In the genomic region with DNA sequence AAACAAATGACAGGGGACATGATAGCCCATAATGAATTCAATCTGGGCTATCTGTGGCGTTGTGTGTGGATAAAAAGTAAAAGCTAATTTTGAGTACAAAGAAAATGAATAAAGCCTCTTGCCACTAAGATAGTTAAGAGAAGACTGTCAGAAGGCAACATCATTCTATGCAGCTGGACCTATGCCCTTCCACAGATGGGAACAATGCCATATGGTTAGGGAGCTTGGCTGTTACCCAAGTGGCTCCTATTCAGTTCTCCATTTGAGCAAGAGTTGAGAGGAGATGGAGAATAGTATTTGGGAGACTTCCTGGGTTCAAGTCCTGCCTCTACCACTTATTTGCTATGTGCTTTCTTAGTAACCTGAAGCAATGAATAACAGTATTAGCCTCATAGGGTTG, we compare ENCODE assay signal across 12 cellular contexts.
DNase-seq lines count a peak whose midpoint lies in the region; ATAC-seq and TF ChIP-seq lines count a peak whose summit lies in the region.
"Had no signal": no experiment of that assay in that cellular context is flagged by ENCODE, and none has a peak within 500 bp of the region (broad histone marks: within the 10 kb centered on the region; RNA-seq: fewer than 3 reads in every experiment).

No MANE protein-coding gene starts in this region.

- H3K4me1 Mint-ChIP-seq in MCF 10A (ENCODE audit: insufficient read depth, unreplicated experiment) (peaks cover 35% of the 10 kb centered on the region), mesothelial cell of epicardium (peaks cover 5% of the 10 kb centered on the region)
- peaks cover 59% of the 10 kb centered on the region for H3K4me1 Mint-ChIP-seq in activated naive CD8-positive, alpha-beta T cell treated with anti-CD3 and anti-CD28 coated beads, Interleukin-2, amount 50 U/mL, for 24 hours

- no peak overlapping the region for H3K27ac ChIP-seq in mammary epithelial cell (ENCODE audit: insufficient read depth, low read depth, low read length)
- H3K27ac ChIP-seq: ovary had no signal

- no peaks in the 10 kb centered on the region for H3K79me2 ChIP-seq in mammary epithelial cell (ENCODE audit: insufficient read depth, low read length)

- no peak overlapping the region for H3K4me2 ChIP-seq in mammary epithelial cell (ENCODE audit: insufficient read depth, low read depth, low read length)

- H3K27ac Mint-ChIP-seq in MCF 10A (ENCODE audit: low read depth, unreplicated experiment) (no peak overlapping the region), mesothelial cell of epicardium (no peak overlapping the region)
- H3K27ac Mint-ChIP-seq in activated naive CD8-positive, alpha-beta T cell treated with anti-CD3 and anti-CD28 coated beads, Interleukin-2, amount 50 U/mL, for 24 hours = peak overlapping the region; percentile 87

- BruUV-seq in MCF 10A (replicated peaks; lab: Mats Ljungman, UMichigan) = no TSS peak
- no TSS peak for BruUV-seq in mammary epithelial cell (replicated peaks; lab: Mats Ljungman, UMichigan)

- intact Hi-C loops in MCF 10A (cut with micrococcal nuclease) = no loop called here
- intact Hi-C loops in mammary epithelial cell (cut with micrococcal nuclease) = no loop called here

- H3K9ac ChIP-seq in mammary epithelial cell (ENCODE audit: insufficient read depth, low read length) = no peak overlapping the region

- no peaks in the 10 kb centered on the region for H3K36me3 ChIP-seq in mammary epithelial cell (ENCODE audit: insufficient read depth, low read length)
- H3K36me3 ChIP-seq: ovary had no signal

- no peaks in the 10 kb centered on the region for H4K20me1 ChIP-seq in mammary epithelial cell (ENCODE audit: insufficient read depth, low read length)

- DNase-seq in MCF 10A (ENCODE audit: unreplicated experiment) (peak; percentile 68), mammary epithelial cell (no peak), fibroblast of villous mesenchyme (ENCODE audit: low read depth) (peak; percentile 30), amniotic stem cell (lab: John Stamatoyannopoulos, UW) (no peak), mesothelial cell of epicardium (ENCODE audit: low spot score in 2 of 2, unreplicated experiment in 2 of 2) (no peak)
- no peak for DNase-seq in activated naive CD8-positive, alpha-beta T cell treated with anti-CD3 and anti-CD28 coated beads, Interleukin-2, amount 50 U/mL, for 24 hours
- no peak for DNase-seq in activated CD4-positive, CD25-positive, alpha-beta regulatory T cell treated with anti-CD3 and anti-CD28 coated beads, Interleukin-2, amount 50 U/mL, for 72 hours
- DNase-seq in stimulated activated CD4-positive, alpha-beta T cell treated with anti-CD3 and anti-CD28 coated beads, Interleukin-4, amount 100 ng/mL, for 1 hour = no peak
- DNase-seq: activated CD8-positive, alpha-beta memory T cell treated with anti-CD3 and anti-CD28 coated beads for 24 hours; NCI-H2081 treated with DMSO at 0.1 percent for 48 hours; ovary had no signal

- no peak overlapping the region for H2AFZ ChIP-seq in mammary epithelial cell (ENCODE audit: low read depth, low read length)

- no peaks in the 10 kb centered on the region for H3K27me3 ChIP-seq in mammary epithelial cell (ENCODE audit: insufficient read depth, low read length)
- H3K27me3 ChIP-seq: ovary had no signal

- in situ Hi-C loops in mammary epithelial cell (cut with MboI; ENCODE audit: low sequenced_read_pairs in 2 of 2) = no loop called here

- no peaks in the 10 kb centered on the region for H3K27me3 Mint-ChIP-seq in MCF 10A (ENCODE audit: insufficient read depth, unreplicated experiment)
- peaks cover 2% of the 10 kb centered on the region for H3K27me3 Mint-ChIP-seq in activated naive CD8-positive, alpha-beta T cell treated with anti-CD3 and anti-CD28 coated beads, Interleukin-2, amount 50 U/mL, for 24 hours
- no peaks in the 10 kb centered on the region for H3K27me3 Mint-ChIP-seq in mesothelial cell of epicardium (ENCODE audit: low read depth)

- ATAC-seq in activated naive CD8-positive, alpha-beta T cell treated with anti-CD3 and anti-CD28 coated beads, Interleukin-2, amount 50 U/mL, for 24 hours = no peak
- ATAC-seq: HCT116 had no signal

- WGBS in mammary epithelial cell (ENCODE audit: low coverage, missing lambda C conversion rate) = 21% methylated on average over 1 of the region's 1 CpG

- H3K4me3 ChIP-seq in mammary epithelial cell (replicated peaks in 1 of 3; ENCODE audit: insufficient read depth in 1 of 3, low read depth in 2 of 3, low read length in 3 of 3) = no peak overlapping the region
- no peak overlapping the region for H3K4me3 ChIP-seq in fibroblast of villous mesenchyme (ENCODE audit: low read depth, low read length)
- H3K4me3 ChIP-seq: ovary had no signal

- CTCF ChIA-PET in MCF 10A (lab: Yijun Ruan, JAX) (interaction anchor here (0.9 kb wide), 1 partner anchor 205 kb away, joined by 4 read pairs; no protein-coding TSS in a partner anchor), mammary epithelial cell (lab: Charles Lee; ENCODE audit: low non-redundant PET) (no interaction called here)

- no peak overlapping the region for H3K4me3 Mint-ChIP-seq in MCF 10A (ENCODE audit: unreplicated experiment)
- no peak overlapping the region for H3K4me3 Mint-ChIP-seq in activated naive CD8-positive, alpha-beta T cell treated with anti-CD3 and anti-CD28 coated beads, Interleukin-2, amount 50 U/mL, for 24 hours
- H3K4me3 Mint-ChIP-seq in mesothelial cell of epicardium = no peak overlapping the region

- H3K36me3 Mint-ChIP-seq in MCF 10A (ENCODE audit: insufficient read depth, unreplicated experiment) = peaks cover 7% of the 10 kb centered on the region
- H3K36me3 Mint-ChIP-seq in activated naive CD8-positive, alpha-beta T cell treated with anti-CD3 and anti-CD28 coated beads, Interleukin-2, amount 50 U/mL, for 24 hours (ENCODE audit: low read depth) = no peaks in the 10 kb centered on the region
- no peaks in the 10 kb centered on the region for H3K36me3 Mint-ChIP-seq in mesothelial cell of epicardium

- H3K4me1 ChIP-seq in mammary epithelial cell (ENCODE audit: insufficient read depth, low read length) = peaks cover 3% of the 10 kb centered on the region

- POLR2A ChIA-PET in MCF 10A (lab: Yijun Ruan, JAX) = interaction anchor here (5.0 kb wide), 1 partner anchor 8 kb away, joined by 31 read pairs; no protein-coding TSS in a partner anchor

- no peaks in the 10 kb centered on the region for H3K9me3 Mint-ChIP-seq in MCF 10A (ENCODE audit: unreplicated experiment)
- no peaks in the 10 kb centered on the region for H3K9me3 Mint-ChIP-seq in activated naive CD8-positive, alpha-beta T cell treated with anti-CD3 and anti-CD28 coated beads, Interleukin-2, amount 50 U/mL, for 24 hours
- H3K9me3 Mint-ChIP-seq in mesothelial cell of epicardium = no peaks in the 10 kb centered on the region

- H3K9me3 ChIP-seq in mammary epithelial cell (replicated peaks; ENCODE audit: insufficient read depth, low read length) = no peaks in the 10 kb centered on the region
- H3K9me3 ChIP-seq: ovary had no signal

- dilution Hi-C loops in mammary epithelial cell (cut with HindIII; ENCODE audit: low sequenced_read_pairs) = no loop called here

- TF ChIP-seq CTCF in MCF 10A (IDR thresholded peaks at IDR 0.05; ENCODE audit: unreplicated experiment) = no peak
- no peak for TF ChIP-seq CTCF in mammary epithelial cell (conservative IDR thresholded peaks at IDR 0.05 in 1 of 2, IDR thresholded peaks at IDR 0.05 in 1 of 2; ENCODE audit: extremely low read depth in 1 of 2, insufficient read depth in 1 of 2, low read depth in 1 of 2, low read length in 2 of 2)
- TF ChIP-seq CTCF in fibroblast of villous mesenchyme (IDR thresholded peaks at IDR 0.05; ENCODE audit: insufficient read depth, low read depth, low read length) = no peak
- no peak for TF ChIP-seq CTCF in mesothelial cell of epicardium (IDR thresholded peaks at IDR 0.05; ENCODE audit: unreplicated experiment)

Comparison
In these comparisons a context has a peak if more than half of its experiments do, and no peak if none do; other contexts are left out.
1. DNase-seq: peak in MCF 10A (single experiment) and fibroblast of villous mesenchyme (single experiment); none in mammary epithelial cell (single experiment), activated naive CD8-positive, alpha-beta T cell treated with anti-CD3 and anti-CD28 coated beads, Interleukin-2, amount 50 U/mL, for 24 hours (single experiment), activated CD4-positive, CD25-positive, alpha-beta regulatory T cell treated with anti-CD3 and anti-CD28 coated beads, Interleukin-2, amount 50 U/mL, for 72 hours (single experiment), amniotic stem cell (single experiment), stimulated activated CD4-positive, alpha-beta T cell treated with anti-CD3 and anti-CD28 coated beads, Interleukin-4, amount 100 ng/mL, for 1 hour (single experiment) and mesothelial cell of epicardium (0 of 2).